9 cellular contexts compared by ENCODE assay signal in genomic region chr11:46050065-46050464, GRCh38.
DNase-seq lines count a peak whose midpoint lies in the region; ATAC-seq and TF ChIP-seq lines count a peak whose summit lies in the region.
"Had no signal": no experiment of that assay in that cellular context is flagged by ENCODE, and none has a peak within 500 bp of the region (broad histone marks: within the 10 kb centered on the region; RNA-seq: fewer than 3 reads in every experiment).

No MANE protein-coding gene starts in this region.

- no peak overlapping the region for H3K27ac ChIP-seq in thoracic aorta
- H3K27ac ChIP-seq: dorsolateral prefrontal cortex had no signal

- H3K27me3 ChIP-seq in thoracic aorta (replicated peaks; ENCODE audit: insufficient read depth): no peaks in the 10 kb centered on the region
- H3K27me3 ChIP-seq: dorsolateral prefrontal cortex had no signal

- ATAC-seq in thoracic aorta (ENCODE audit: insufficient number of reproducible peaks, low FRiP score, low read depth): no peak
- no peak for ATAC-seq in GM21367 (IDR thresholded peaks at IDR 0.05; ENCODE audit: unreplicated experiment)

- no peaks in the 10 kb centered on the region for H3K9me3 Mint-ChIP-seq in activated CD4-positive, alpha-beta T cell treated with anti-CD3 and anti-CD28 coated beads, Interleukin-2, amount 10 ng/mL, durations not matched to agents 7 days and 5 days

- no peak overlapping the region for H3K27ac Mint-ChIP-seq in activated CD4-positive, alpha-beta T cell treated with anti-CD3 and anti-CD28 coated beads, Interleukin-2, amount 10 ng/mL, durations not matched to agents 7 days and 5 days

- H3K36me3 ChIP-seq in thoracic aorta: no peaks in the 10 kb centered on the region

- DNase-seq in HS-5 (ENCODE audit: low read depth) (peak; percentile 37), cardiac fibroblast (ENCODE audit: low read depth in 2 of 2) (peak; percentile 85 to 93), left kidney (ENCODE audit: low read depth, low spot score) (peak; percentile 68), thoracic aorta (ENCODE audit: low spot score) (peak; percentile 8), NCI-H526 treated with DMSO at 0.1 percent for 48 hours (lab: John Stamatoyannopoulos, UW) (no peak)
- DNase-seq in activated CD8-positive, alpha-beta memory T cell treated with anti-CD3 and anti-CD28 coated beads, Interleukin-2, amount 50 U/mL, for 4 hours: no peak
- DNase-seq in activated CD4-positive, alpha-beta T cell treated with anti-CD3 and anti-CD28 coated beads, Interleukin-2, amount 10 ng/mL, durations not matched to agents 7 days and 5 days: no peak

- CTCF ChIA-PET in activated CD4-positive, alpha-beta T cell treated with anti-CD3 and anti-CD28 coated beads, Interleukin-2, amount 10 ng/mL, durations not matched to agents 7 days and 5 days (lab: Charles Lee): no interaction called here

- peaks cover 9% of the 10 kb centered on the region for H3K36me3 Mint-ChIP-seq in activated CD4-positive, alpha-beta T cell treated with anti-CD3 and anti-CD28 coated beads, Interleukin-2, amount 10 ng/mL, durations not matched to agents 7 days and 5 days (ENCODE audit: low read depth)

- peaks cover 6% of the 10 kb centered on the region for H3K4me1 Mint-ChIP-seq in activated CD4-positive, alpha-beta T cell treated with anti-CD3 and anti-CD28 coated beads, Interleukin-2, amount 10 ng/mL, durations not matched to agents 7 days and 5 days

- TF ChIP-seq CTCF in cardiac fibroblast (IDR thresholded peaks at IDR 0.05; ENCODE audit: low read depth, low read length) (no peak), thoracic aorta (IDR thresholded peaks at IDR 0.05) (no peak)

- H3K9me3 ChIP-seq in thoracic aorta: no peaks in the 10 kb centered on the region

- no peak overlapping the region for H3K4me3 Mint-ChIP-seq in activated CD4-positive, alpha-beta T cell treated with anti-CD3 and anti-CD28 coated beads, Interleukin-2, amount 10 ng/mL, durations not matched to agents 7 days and 5 days

- H3K4me3 ChIP-seq in cardiac fibroblast (replicated peaks in 1 of 2; ENCODE audit: low read depth in 2 of 2, low read length in 2 of 2): no peak overlapping the region
- H3K4me3 ChIP-seq in thoracic aorta: no peak overlapping the region
- H3K4me3 ChIP-seq: dorsolateral prefrontal cortex had no signal

- H3K27me3 Mint-ChIP-seq in activated CD4-positive, alpha-beta T cell treated with anti-CD3 and anti-CD28 coated beads, Interleukin-2, amount 10 ng/mL, durations not matched to agents 7 days and 5 days: no peaks in the 10 kb centered on the region

- POLR2A ChIA-PET in activated CD4-positive, alpha-beta T cell treated with anti-CD3 and anti-CD28 coated beads, Interleukin-2, amount 10 ng/mL, durations not matched to agents 7 days and 5 days (lab: Charles Lee): no interaction called here

- peaks cover 11 to 22% of the 10 kb centered on the region in 2 donors for H3K4me1 ChIP-seq in thoracic aorta (ENCODE audit: control insufficient read depth in 1 of 2, low read depth in 2 of 2)

Comparison
In these comparisons a context has a peak if more than half of its experiments do, and no peak if none do; other contexts are left out.
1. DNase-seq: peak in HS-5 (single experiment), cardiac fibroblast (2 of 2), left kidney (single experiment) and thoracic aorta (single experiment); none in activated CD8-positive, alpha-beta memory T cell treated with anti-CD3 and anti-CD28 coated beads, Interleukin-2, amount 50 U/mL, for 4 hours (single experiment), NCI-H526 treated with DMSO at 0.1 percent for 48 hours (single experiment) and activated CD4-positive, alpha-beta T cell treated with anti-CD3 and anti-CD28 coated beads, Interleukin-2, amount 10 ng/mL, durations not matched to agents 7 days and 5 days (single experiment).